Comparison of ENCODE assay signal across 16 cellular contexts in genomic region chr14:76928301-76928700, GRCh38.
DNase-seq lines count a peak whose midpoint lies in the region; ATAC-seq and TF ChIP-seq lines count a peak whose summit lies in the region.
"Had no signal": no experiment of that assay in that cellular context is flagged by ENCODE, and none has a peak within 500 bp of the region (broad histone marks: within the 10 kb centered on the region; RNA-seq: fewer than 3 reads in every experiment).

No MANE protein-coding gene starts in this region.

- no peaks in the 10 kb centered on the region for H3K9me3 ChIP-seq in CD4-positive, alpha-beta memory T cell (ENCODE audit: control insufficient read depth in 1 of 2, low read length in 2 of 2)
- H3K9me3 ChIP-seq in H9 (ENCODE audit: control insufficient read depth, low read depth, low read length) (no peaks in the 10 kb centered on the region), osteoblast (ENCODE audit: low read depth, low read length) (no peaks in the 10 kb centered on the region)
- H3K9me3 ChIP-seq: esophagus muscularis mucosa, heart right ventricle had no signal

- H3K9ac ChIP-seq in H9 (ENCODE audit: extremely low read depth, insufficient read length, low read length): no peak overlapping the region

- H4K91ac ChIP-seq in H9 (ENCODE audit: insufficient read length, low read depth, low read length): no peak overlapping the region

- H3K4ac ChIP-seq in H9 (ENCODE audit: low read depth, low read length): no peak overlapping the region

- no peaks in the 10 kb centered on the region for H3K27me3 Mint-ChIP-seq in CD4-positive, alpha-beta memory T cell
- H3K27me3 Mint-ChIP-seq in H9 (ENCODE audit: low read depth): peaks cover 1% of the 10 kb centered on the region; the same call in 1 of the 2 replicates
- peaks cover 7 to 22% (median 18%) of the 10 kb centered on the region in 3 donors for H3K27me3 Mint-ChIP-seq in CD14-positive monocyte (ENCODE audit: low read depth in 3 of 3)
- H3K27me3 Mint-ChIP-seq in activated T-cell treated with anti-CD3 and anti-CD28 coated beads, Interleukin-2, amount 50 U/mL, for 4 hours (ENCODE audit: low read depth): no peaks in the 10 kb centered on the region

- no peak overlapping the region for H3K14ac ChIP-seq in H9 (ENCODE audit: insufficient read depth, low read length)

- H3K36me3 Mint-ChIP-seq in CD4-positive, alpha-beta memory T cell: no peaks in the 10 kb centered on the region
- H3K36me3 Mint-ChIP-seq in H9 (ENCODE audit: insufficient read depth in 1 of 3, low read depth in 3 of 3) (no peaks in the 10 kb centered on the region), CD14-positive monocyte (no peaks in the 10 kb centered on the region)
- no peaks in the 10 kb centered on the region for H3K36me3 Mint-ChIP-seq in activated T-cell treated with anti-CD3 and anti-CD28 coated beads, Interleukin-2, amount 50 U/mL, for 4 hours (ENCODE audit: insufficient read depth)

- peak overlapping the region; percentile 89 for H3K27ac ChIP-seq in CD4-positive, alpha-beta memory T cell (ENCODE audit: low read depth, low read length)
- H3K27ac ChIP-seq in H9 (ENCODE audit: insufficient read length, low read depth, low read length) (no peak overlapping the region), cingulate gyrus (ENCODE audit: low read depth, low read length) (peak overlapping the region; percentile 23), osteoblast (ENCODE audit: low read depth, low read length) (no peak overlapping the region)
- H3K27ac ChIP-seq: C4-2B, WERI-Rb-1 had no signal

- ATAC-seq in GM18502 (IDR thresholded peaks at IDR 0.05; ENCODE audit: poor library complexity, unreplicated experiment): no peak
- ATAC-seq in activated T-cell treated with anti-CD3 and anti-CD28 coated beads, Interleukin-2, amount 50 U/mL, for 4 hours: no peak
- no peak for ATAC-seq in HG02610 (IDR thresholded peaks at IDR 0.05; ENCODE audit: unreplicated experiment)
- ATAC-seq: heart right ventricle had no signal

- no peak overlapping the region for H4K5ac ChIP-seq in H9 (ENCODE audit: insufficient read length, low read depth, low read length)

- H3K4me2 ChIP-seq in H9 (ENCODE audit: insufficient read depth, insufficient read length, low read length) (no peak overlapping the region), osteoblast (ENCODE audit: insufficient read depth, low read length) (peak overlapping the region; percentile 34)

- H3K27me3 ChIP-seq in CD4-positive, alpha-beta memory T cell (ENCODE audit: insufficient read depth, low read length): no peaks in the 10 kb centered on the region
- H3K27me3 ChIP-seq in H9 (ENCODE audit: insufficient read depth, low read length) (no peaks in the 10 kb centered on the region), osteoblast (ENCODE audit: insufficient read depth, low read length) (no peaks in the 10 kb centered on the region)
- H3K27me3 ChIP-seq: esophagus muscularis mucosa, heart right ventricle had no signal

- no peaks in the 10 kb centered on the region for H3K36me3 ChIP-seq in CD4-positive, alpha-beta memory T cell (ENCODE audit: insufficient read depth, low read length)
- H3K36me3 ChIP-seq in osteoblast (ENCODE audit: insufficient read depth, low read length): no peaks in the 10 kb centered on the region
- H3K36me3 ChIP-seq: esophagus muscularis mucosa, heart right ventricle, WERI-Rb-1 had no signal

- no CpG with 5 or more reads among the region's 2 CpGs for WGBS in H9 (ENCODE audit: extremely low coverage, insufficient read length, low lambda C conversion rate)

- H2AFZ ChIP-seq in H9 (ENCODE audit: low read length) (no peak overlapping the region), osteoblast (ENCODE audit: low read length) (no peak overlapping the region)

- H3K23ac ChIP-seq in H9 (ENCODE audit: insufficient read length, low read depth, low read length): no peak overlapping the region

- no peaks in the 10 kb centered on the region for H3K9me3 Mint-ChIP-seq in CD4-positive, alpha-beta memory T cell
- H3K9me3 Mint-ChIP-seq in H9 (no peaks in the 10 kb centered on the region), CD14-positive monocyte (peaks cover 0 to 6% (median 0%) of the 10 kb centered on the region in 7 donors)
- H3K9me3 Mint-ChIP-seq in activated T-cell treated with anti-CD3 and anti-CD28 coated beads, Interleukin-2, amount 50 U/mL, for 4 hours: no peaks in the 10 kb centered on the region

- H4K20me1 ChIP-seq in H9 (ENCODE audit: control insufficient read depth, insufficient read depth, insufficient read length) (no peaks in the 10 kb centered on the region), osteoblast (ENCODE audit: insufficient read depth, low read length) (no peaks in the 10 kb centered on the region)

- H3K79me2 ChIP-seq in H9 (ENCODE audit: insufficient read depth, low read length) (no peaks in the 10 kb centered on the region), osteoblast (ENCODE audit: insufficient read depth, low read length) (no peaks in the 10 kb centered on the region)

- peaks cover 90% of the 10 kb centered on the region for H3K4me1 ChIP-seq in CD4-positive, alpha-beta memory T cell (ENCODE audit: insufficient read depth, low read length)
- peaks cover 15% of the 10 kb centered on the region; the same call in 1 of the 2 replicates for H3K4me1 ChIP-seq in H9 (ENCODE audit: insufficient read depth, low read length)
- H3K4me1 ChIP-seq in osteoblast (ENCODE audit: insufficient read depth, low read length): peaks cover 20% of the 10 kb centered on the region

- no peak overlapping the region for H2BK15ac ChIP-seq in H9 (ENCODE audit: low read depth, low read length)

- peak overlapping the region; percentile 2 for H3K18ac ChIP-seq in H9 (ENCODE audit: insufficient read length, low read depth, low read length)

- TF ChIP-seq CTCF in H9 (conservative IDR thresholded peaks at IDR 0.05) (no peak), osteoblast (IDR thresholded peaks at IDR 0.05; ENCODE audit: extremely low read depth, low read depth, low read length) (no peak), CD14-positive monocyte (IDR thresholded peaks at IDR 0.05) (no peak)

- POLR2A ChIA-PET in CD4-positive, alpha-beta memory T cell (lab: Charles Lee; ENCODE audit: partially characterized antibody): interaction anchor here (0.8 to 3.2 kb wide), 6 partner anchors 24 to 107 kb away, joined by 3 to 51 read pairs (median 10); partner anchors contain the start of gene IRF2BPL

- H3K79me1 ChIP-seq in H9 (ENCODE audit: insufficient read depth, low read depth, low read length, poor library complexity, severe bottlenecking): no peaks in the 10 kb centered on the region

- H4K8ac ChIP-seq in H9 (replicated peaks; ENCODE audit: insufficient read length, low read depth, low read length): no peak overlapping the region

- no peak overlapping the region for H2BK20ac ChIP-seq in H9 (ENCODE audit: low read depth, low read length, poor library complexity, severe bottlenecking)

- DNase-seq in CD4-positive, alpha-beta memory T cell: no peak
- DNase-seq in H9: no peak
- DNase-seq in osteoblast (ENCODE audit: insufficient read length, low spot score, missing footprints): peak; percentile 89
- DNase-seq in CD14-positive monocyte (ENCODE audit: low spot score): no peak
- DNase-seq in activated T-cell treated with anti-CD3 and anti-CD28 coated beads, Interleukin-2, amount 50 U/mL, for 4 hours: no peak
- DNase-seq: activated CD8-positive, alpha-beta memory T cell treated with anti-CD3 and anti-CD28 coated beads, Interleukin-2, amount 50 U/mL, for 4 hours; heart right ventricle; KG1; NCI-H187; NCI-H524 treated with DMSO at 0.1 percent for 48 hours; WERI-Rb-1 had no signal

- intact Hi-C loops in CD4-positive, alpha-beta memory T cell (cut with micrococcal nuclease): no loop called here
- intact Hi-C loops in CD14-positive monocyte (cut with micrococcal nuclease): no loop called here

- no peak overlapping the region for H2AK5ac ChIP-seq in H9 (ENCODE audit: insufficient read length, low read length)

- H3T11ph ChIP-seq in H9 (ENCODE audit: low read length): no peak overlapping the region

- peak overlapping the region; percentile 83 to 99 (median 95) for H3K27ac Mint-ChIP-seq in CD4-positive, alpha-beta memory T cell
- peak overlapping the region in 2 of 3 experiments; percentile 33 to 39; a peak in 2 of 7 replicates for H3K27ac Mint-ChIP-seq in H9
- H3K27ac Mint-ChIP-seq in CD14-positive monocyte: peak overlapping the region in 1 of 7 donors; percentile 62

- no peak overlapping the region for H2BK120ac ChIP-seq in H9 (ENCODE audit: low read depth, low read length, poor library complexity, severe bottlenecking)

- H2BK12ac ChIP-seq in H9 (ENCODE audit: insufficient read length, low read depth, low read length): no peak overlapping the region

- peaks cover 68 to 98% (median 83%) of the 10 kb centered on the region in 4 donors for H3K4me1 Mint-ChIP-seq in CD4-positive, alpha-beta memory T cell
- H3K4me1 Mint-ChIP-seq in H9: peaks cover 71 to 77% of the 10 kb centered on the region in 2 experiments
- peaks cover 41% of the 10 kb centered on the region for H3K4me1 Mint-ChIP-seq in CD14-positive monocyte
- H3K4me1 Mint-ChIP-seq in activated T-cell treated with anti-CD3 and anti-CD28 coated beads, Interleukin-2, amount 50 U/mL, for 4 hours (ENCODE audit: low read depth): peaks cover 82% of the 10 kb centered on the region

- CTCF ChIA-PET in CD4-positive, alpha-beta memory T cell (lab: Charles Lee; ENCODE audit: partially characterized antibody): interaction anchor here (2.4 to 3.1 kb wide), 3 partner anchors 9 to 125 kb away, joined by 10 to 39 read pairs (median 38); no protein-coding TSS in a partner anchor

- H3K4me3 Mint-ChIP-seq in CD4-positive, alpha-beta memory T cell: peak overlapping the region in 4 of 8 donors; percentile 17 to 63 (median 38)
- H3K4me3 Mint-ChIP-seq in H9: no peak overlapping the region
- no peak overlapping the region for H3K4me3 Mint-ChIP-seq in CD14-positive monocyte
- no peak overlapping the region for H3K4me3 Mint-ChIP-seq in activated T-cell treated with anti-CD3 and anti-CD28 coated beads, Interleukin-2, amount 50 U/mL, for 4 hours

- H3K4me3 ChIP-seq in CD4-positive, alpha-beta memory T cell (ENCODE audit: low read length in 2 of 2): no peak overlapping the region
- H3K4me3 ChIP-seq in osteoblast (ENCODE audit: insufficient read depth, low read length): no peak overlapping the region
- H3K4me3 ChIP-seq: esophagus muscularis mucosa, heart right ventricle had no signal

- H2BK5ac ChIP-seq in H9 (ENCODE audit: insufficient read length, low read length): no peak overlapping the region

- peaks cover 3% of the 10 kb centered on the region for H3K23me2 ChIP-seq in H9 (ENCODE audit: insufficient read length, low read depth, low read length, poor library complexity, severe bottlenecking)

- no peak overlapping the region for H3K56ac ChIP-seq in H9 (ENCODE audit: insufficient read length, low read depth, low read length)

Comparison
In these comparisons a context has a peak if more than half of its experiments do, and no peak if none do; other contexts are left out.
1. H3K27ac ChIP-seq: peak in CD4-positive, alpha-beta memory T cell (single experiment) and cingulate gyrus (single experiment); none in H9 (single experiment) and osteoblast (single experiment).